In the genomic region with DNA sequence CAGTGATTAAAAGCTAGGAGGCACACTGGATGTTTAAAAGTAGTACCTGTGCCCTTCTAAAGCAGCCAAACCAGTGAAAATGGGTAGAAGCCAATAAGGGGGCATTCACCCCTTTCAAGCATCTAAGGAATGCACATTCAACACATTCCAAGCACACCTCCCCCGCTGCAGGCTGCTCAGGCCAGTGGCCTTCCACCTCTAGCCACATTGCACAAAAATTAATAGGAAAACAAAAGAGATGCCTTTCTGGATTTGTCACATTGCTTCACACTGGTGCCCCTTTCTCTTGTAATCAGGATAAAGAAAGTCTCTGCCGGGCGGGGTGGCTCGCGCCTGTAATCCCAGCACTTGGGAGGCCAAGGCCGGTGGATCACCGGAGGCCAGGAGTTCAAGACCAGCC, we compare ENCODE assay signal across 13 cellular contexts.
A peak's percentile ranks its signal among the peaks of the same experiment; 100 is the strongest.
DNase-seq lines count a peak whose midpoint lies in the region; ATAC-seq and TF ChIP-seq lines count a peak whose summit lies in the region.
"Had no signal": no experiment of that assay in that cellular context is flagged by ENCODE, and none has a peak within 500 bp of the region (broad histone marks: within the 10 kb centered on the region; RNA-seq: fewer than 3 reads in every experiment).

No MANE protein-coding gene starts in this region.

- H3K27me3 ChIP-seq in left ventricle myocardium inferior (ENCODE audit: low read depth) = no peaks in the 10 kb centered on the region
- no peaks in the 10 kb centered on the region for H3K27me3 ChIP-seq in mammary epithelial cell (ENCODE audit: insufficient read depth, low read length)
- no peaks in the 10 kb centered on the region for H3K27me3 ChIP-seq in right lobe of liver
- H3K27me3 ChIP-seq: suprapubic skin had no signal

- H3K27ac ChIP-seq in left ventricle myocardium inferior (replicated peaks) = no peak overlapping the region
- H3K27ac ChIP-seq in mammary epithelial cell (ENCODE audit: insufficient read depth, low read depth, low read length) = no peak overlapping the region
- H3K27ac ChIP-seq in right lobe of liver = no peak overlapping the region
- H3K27ac ChIP-seq: suprapubic skin had no signal

- dilution Hi-C loops in mammary epithelial cell (cut with HindIII; ENCODE audit: low sequenced_read_pairs) = no loop called here

- no peak for TF ChIP-seq POLR2A in right lobe of liver (IDR thresholded peaks at IDR 0.05)

- peak overlapping the region; percentile 71 for H2AFZ ChIP-seq in mammary epithelial cell (ENCODE audit: low read depth, low read length)

- DNase-seq in left ventricle myocardium superior = no peak
- no peak for DNase-seq in left ventricle myocardium inferior
- peak; percentile 12 for DNase-seq in mammary epithelial cell
- peak; percentile 54 to 76 (median 58) for DNase-seq in right lobe of liver
- DNase-seq in activated naive CD4-positive, alpha-beta T cell (lab: John Stamatoyannopoulos, UW) = no peak
- DNase-seq in NCI-H2107 treated with DMSO at 0.1 percent for 48 hours (lab: John Stamatoyannopoulos, UW; ENCODE audit: unreplicated experiment) = no peak
- DNase-seq: amygdala; naive B cell; NCI-H345; stimulated activated CD4-positive, alpha-beta T cell treated with anti-CD3 and anti-CD28 coated beads, Interleukin-1b, Interleukin-23, amount 100 ng/mL, for 48 hours had no signal

- peak overlapping the region; percentile 53 for H3K4me2 ChIP-seq in mammary epithelial cell (ENCODE audit: insufficient read depth, low read depth, low read length)

- TF ChIP-seq CTCF in left ventricle myocardium inferior (IDR thresholded peaks at IDR 0.05; ENCODE audit: borderline replicate concordance) (no peak), mammary epithelial cell (conservative IDR thresholded peaks at IDR 0.05 in 1 of 2, IDR thresholded peaks at IDR 0.05 in 1 of 2; ENCODE audit: extremely low read depth in 1 of 2, insufficient read depth in 1 of 2, low read depth in 1 of 2, low read length in 2 of 2) (no peak), right lobe of liver (IDR thresholded peaks at IDR 0.05) (no peak)

- no peaks in the 10 kb centered on the region for H3K79me2 ChIP-seq in mammary epithelial cell (ENCODE audit: insufficient read depth, low read length)

- CTCF ChIA-PET in mammary epithelial cell (lab: Charles Lee; ENCODE audit: low non-redundant PET) = no interaction called here

- H3K36me3 ChIP-seq in left ventricle myocardium inferior (no peaks in the 10 kb centered on the region), mammary epithelial cell (ENCODE audit: insufficient read depth, low read length) (no peaks in the 10 kb centered on the region), right lobe of liver (no peaks in the 10 kb centered on the region)

- H4K20me1 ChIP-seq in mammary epithelial cell (ENCODE audit: insufficient read depth, low read length) = no peaks in the 10 kb centered on the region

- no peak overlapping the region for H3K9ac ChIP-seq in mammary epithelial cell (ENCODE audit: insufficient read depth, low read length)

- H3K4me3 ChIP-seq in left ventricle myocardium inferior = no peak overlapping the region
- no peak overlapping the region for H3K4me3 ChIP-seq in mammary epithelial cell (replicated peaks in 1 of 3; ENCODE audit: insufficient read depth in 1 of 3, low read depth in 2 of 3, low read length in 3 of 3)
- H3K4me3 ChIP-seq in right lobe of liver = no peak overlapping the region
- H3K4me3 ChIP-seq: suprapubic skin had no signal

- WGBS in mammary epithelial cell (ENCODE audit: low coverage, missing lambda C conversion rate) = 31% methylated on average over 6 of the region's 7 CpGs
- 28% methylated on average over 7 of the region's 7 CpGs for WGBS in right lobe of liver (ENCODE audit: insufficient coverage, low coverage, low lambda C conversion rate, missing lambda C conversion rate)

- BruUV-seq in mammary epithelial cell (replicated peaks; lab: Mats Ljungman, UMichigan) = no TSS peak

- no peaks in the 10 kb centered on the region for H3K9me3 ChIP-seq in left ventricle myocardium inferior (replicated peaks)
- H3K9me3 ChIP-seq in mammary epithelial cell (replicated peaks; ENCODE audit: insufficient read depth, low read length) = no peaks in the 10 kb centered on the region
- H3K9me3 ChIP-seq in right lobe of liver = no peaks in the 10 kb centered on the region
- H3K9me3 ChIP-seq: suprapubic skin had no signal

- H3K4me1 ChIP-seq in left ventricle myocardium inferior (peaks cover 51% of the 10 kb centered on the region), mammary epithelial cell (ENCODE audit: insufficient read depth, low read length) (peaks cover 7% of the 10 kb centered on the region), right lobe of liver (peaks cover 0 to 11% (median 4%) of the 10 kb centered on the region in 4 donors)
- H3K4me1 ChIP-seq: suprapubic skin had no signal

- intact Hi-C loops in left ventricle myocardium superior (cut with micrococcal nuclease) = no loop called here
- intact Hi-C loops in left ventricle myocardium inferior (cut with micrococcal nuclease) = no loop called here
- intact Hi-C loops in mammary epithelial cell (cut with micrococcal nuclease) = no loop called here
- intact Hi-C loops in right lobe of liver (cut with DNase I) = no loop called here

- in situ Hi-C loops in mammary epithelial cell (cut with MboI; ENCODE audit: low sequenced_read_pairs in 2 of 2) = no loop called here

- peak; percentile 54 for ATAC-seq in left ventricle myocardium superior
- ATAC-seq in right lobe of liver = peak; percentile 86 to 99 (median 96)
- no peak for ATAC-seq in GM18502 (IDR thresholded peaks at IDR 0.05; ENCODE audit: poor library complexity, unreplicated experiment)
- ATAC-seq in HG03139 (IDR thresholded peaks at IDR 0.05; ENCODE audit: unreplicated experiment) = no peak

Comparison
In these comparisons a context has a peak if more than half of its experiments do, and no peak if none do; other contexts are left out.
1. ATAC-seq: peak in left ventricle myocardium superior (single experiment) and right lobe of liver (4 of 4); none in GM18502 (single experiment) and HG03139 (single experiment).
2. DNase-seq: peak in mammary epithelial cell (single experiment) and right lobe of liver (3 of 3); none in left ventricle myocardium superior (single experiment), left ventricle myocardium inferior (single experiment), activated naive CD4-positive, alpha-beta T cell (0 of 4) and NCI-H2107 treated with DMSO at 0.1 percent for 48 hours (single experiment).